In the genomic region with DNA sequence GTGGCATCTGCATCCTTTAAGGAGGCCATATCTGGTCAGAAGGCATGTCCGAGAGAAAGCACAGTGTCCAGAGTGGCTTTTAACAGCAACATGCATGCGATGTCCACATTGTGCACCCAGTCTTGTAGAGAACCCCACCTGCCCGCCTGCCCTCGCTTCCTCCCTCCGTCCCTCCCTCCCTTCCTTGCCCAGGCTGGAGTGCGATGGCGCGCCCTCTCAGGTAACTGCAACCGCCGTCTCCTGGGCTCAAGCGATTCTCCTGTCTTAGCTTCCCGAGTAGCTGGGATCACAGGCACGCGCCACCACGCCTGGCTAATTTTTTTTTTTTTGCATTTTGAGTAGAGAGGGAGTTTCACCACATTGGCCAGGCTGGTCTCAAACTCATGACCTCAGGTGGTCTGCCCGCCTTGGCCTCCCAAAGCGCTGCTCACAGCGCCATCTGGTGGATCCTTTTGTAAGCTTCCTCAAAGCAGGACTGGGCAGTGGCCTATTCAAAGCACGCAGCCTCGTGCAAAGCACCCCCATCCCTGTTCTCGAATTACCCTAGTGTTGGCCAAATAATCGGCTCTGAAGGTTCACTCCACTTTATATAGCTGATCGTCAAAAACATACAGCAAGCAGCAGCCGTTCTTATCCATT, we compare ENCODE assay signal across 7 cellular contexts. TPM values are rescaled to one million over a fixed set of nuclear protein-coding genes. Genes with fewer than 3 reads are reported as not detected.
DNase-seq lines count a peak whose midpoint lies in the region; ATAC-seq, FAIRE-seq and TF ChIP-seq lines count a peak whose summit lies in the region.

No MANE protein-coding gene starts in this region.

- no peaks in the 10 kb centered on the region for H3K9me3 Mint-ChIP-seq in activated naive CD8-positive, alpha-beta T cell treated with anti-CD3 and anti-CD28 coated beads for 36 hours

- no peaks in the 10 kb centered on the region for H4K20me1 ChIP-seq in OCI-LY3 (ENCODE audit: insufficient read depth, low read length)

- H3K36me3 ChIP-seq in OCI-LY3 (replicated peaks; ENCODE audit: low read depth, low read length) = peaks cover 11% of the 10 kb centered on the region
- peaks cover 0 to 2% of the 10 kb centered on the region in 2 donors for H3K36me3 ChIP-seq in kidney (ENCODE audit: control insufficient read depth in 1 of 2, insufficient read depth in 2 of 2, low read length in 2 of 2)
- H3K36me3 ChIP-seq in stomach = peaks cover 0 to 39% (median 17%) of the 10 kb centered on the region in 4 donors

- peaks cover 4% of the 10 kb centered on the region for H3K36me3 Mint-ChIP-seq in activated naive CD8-positive, alpha-beta T cell treated with anti-CD3 and anti-CD28 coated beads for 36 hours

- no peaks in the 10 kb centered on the region for H3K27me3 ChIP-seq in OCI-LY3 (ENCODE audit: low read depth, low read length)
- H3K27me3 ChIP-seq in stomach = no peaks in the 10 kb centered on the region

- no peak overlapping the region for H2AFZ ChIP-seq in OCI-LY3 (ENCODE audit: low read depth, low read length)

- H3K27ac ChIP-seq in OCI-LY3 (ENCODE audit: low read length) (no peak overlapping the region), kidney (ENCODE audit: low read depth in 2 of 2, low read length in 2 of 2) (no peak overlapping the region), stomach (no peak overlapping the region)

- no peak for TF ChIP-seq POLR2A in stomach (IDR thresholded peaks at IDR 0.05)

- peak; percentile 43 for DNase-seq in activated naive CD8-positive, alpha-beta T cell treated with anti-CD3 and anti-CD28 coated beads for 36 hours
- DNase-seq in kidney = peak; percentile 45
- no peak for DNase-seq in stomach
- DNase-seq in Ammon's horn (ENCODE audit: low spot score) = no peak

- H3K4me1 ChIP-seq in OCI-LY3 (ENCODE audit: low read length) (no peaks in the 10 kb centered on the region), kidney (ENCODE audit: control insufficient read depth in 1 of 2, insufficient read depth in 1 of 2, low read depth in 1 of 2, low read length in 2 of 2) (no peaks in the 10 kb centered on the region), stomach (no peaks in the 10 kb centered on the region)

- H3K4me3 ChIP-seq in GM12875 (ENCODE audit: low read depth, low read length) (no peak overlapping the region), OCI-LY3 (ENCODE audit: low read length) (no peak overlapping the region), kidney (ENCODE audit: low read length in 2 of 2) (no peak overlapping the region), stomach (no peak overlapping the region)

- intact Hi-C loops in kidney (cut with DNase I) (no loop called here), stomach (cut with DNase I; ENCODE audit: low total_unique reads) (no loop called here)

- no peak for FAIRE-seq in kidney (lab: Jason Lieb, UNC)

- H3K9me3 ChIP-seq in OCI-LY3 (ENCODE audit: insufficient read depth, low read length) (no peaks in the 10 kb centered on the region), kidney (ENCODE audit: control insufficient read depth in 1 of 2, low read length in 2 of 2) (no peaks in the 10 kb centered on the region), stomach (no peaks in the 10 kb centered on the region)

- WGBS in stomach, 5 donors = 77 to 91% (median 81%) methylated on average over 19 to 24 of the region's 24 CpGs

- ATAC-seq in GM21576 (IDR thresholded peaks at IDR 0.05; ENCODE audit: unreplicated experiment) = no peak

- H3K9ac ChIP-seq in OCI-LY3 (ENCODE audit: low read length) (no peak overlapping the region), kidney (ENCODE audit: low read length in 2 of 2) (no peak overlapping the region)

- H3K79me2 ChIP-seq in OCI-LY3 (ENCODE audit: low read length) = no peaks in the 10 kb centered on the region

- no peak overlapping the region for H3K27ac Mint-ChIP-seq in activated naive CD8-positive, alpha-beta T cell treated with anti-CD3 and anti-CD28 coated beads for 36 hours

- peak; percentile 53; the same call in 1 of the 2 replicates for TF ChIP-seq CTCF in GM12875 (IDR thresholded peaks at IDR 0.05; ENCODE audit: borderline replicate concordance, insufficient read depth, low read depth, low read length)
- TF ChIP-seq CTCF in OCI-LY3 (IDR thresholded peaks at IDR 0.05; ENCODE audit: low read depth, low read length) = peak; percentile 53
- TF ChIP-seq CTCF in kidney (IDR thresholded peaks at IDR 0.05; ENCODE audit: borderline replicate concordance, extremely low read depth, insufficient read depth) = peak; percentile 35
- TF ChIP-seq CTCF in stomach (IDR thresholded peaks at IDR 0.05) = peak in 5 of 7 experiments; percentile 6 to 42 (median 20)

- peaks cover 3% of the 10 kb centered on the region for H3K4me1 Mint-ChIP-seq in activated naive CD8-positive, alpha-beta T cell treated with anti-CD3 and anti-CD28 coated beads for 36 hours

- no peak overlapping the region for H3K4me2 ChIP-seq in OCI-LY3 (ENCODE audit: low read length)

- no peak overlapping the region for H3K4me3 Mint-ChIP-seq in activated naive CD8-positive, alpha-beta T cell treated with anti-CD3 and anti-CD28 coated beads for 36 hours

- H3K27me3 Mint-ChIP-seq in activated naive CD8-positive, alpha-beta T cell treated with anti-CD3 and anti-CD28 coated beads for 36 hours = no peaks in the 10 kb centered on the region

- no peak for TF ChIP-seq EP300 in stomach (IDR thresholded peaks at IDR 0.05)

RNA-seq across cellular contexts. Expression of a gene that starts 15.0 kb away (rescaled TPM):
- 10 to 100 TPM; 41.2 to 41.7 TPM for total RNA-seq in activated naive CD8-positive, alpha-beta T cell treated with anti-CD3 and anti-CD28 coated beads for 36 hours
- total RNA-seq in kidney = 23.0 TPM
- polyA plus RNA-seq in kidney (ENCODE audit: insufficient read depth, low read depth, low replicate concordance) = 14.4 TPM
- total RNA-seq in stomach = 10 to 100 TPM in 2 of 5 donors, 1 to 10 TPM in 2, under 1 TPM in 1; 0.87 to 20.1 (median 7.0) TPM
- polyA plus RNA-seq in stomach = 10 to 100 TPM; 10.0 to 18.8 (median 11.8) TPM

RNA-seq across cellular contexts. Expression of a gene that starts 15.4 kb away (rescaled TPM):
- 1 to 10 TPM; 4.6 to 5.0 TPM for total RNA-seq in activated naive CD8-positive, alpha-beta T cell treated with anti-CD3 and anti-CD28 coated beads for 36 hours
- total RNA-seq in kidney (6.6 TPM), stomach (10 to 100 TPM in 1 of 5 donors, 1 to 10 TPM in 3, not detected in 1; 1.3 to 21.6 (median 4.7) TPM)
- polyA plus RNA-seq in kidney (ENCODE audit: insufficient read depth, low read depth, low replicate concordance) (26.2 TPM), stomach (10 to 100 TPM; 21.0 to 22.8 (median 22.1) TPM)

RNA-seq across cellular contexts. Expression of a gene that starts 15.4 kb away (rescaled TPM):
- 10 to 100 TPM; 17.2 to 19.9 TPM for total RNA-seq in activated naive CD8-positive, alpha-beta T cell treated with anti-CD3 and anti-CD28 coated beads for 36 hours
- total RNA-seq in kidney (23.8 TPM), stomach (10 to 100 TPM in 2 of 5 donors, 1 to 10 TPM in 3; 2.8 to 34.4 (median 6.6) TPM)
- polyA plus RNA-seq in kidney (ENCODE audit: insufficient read depth, low read depth, low replicate concordance) (21.5 TPM), stomach (10 to 100 TPM; 17.6 to 42.2 (median 37.1) TPM)

RNA-seq across cellular contexts. Expression of a gene that starts 59.7 kb away (rescaled TPM):
- 10 to 100 TPM; 97.3 to 99.7 TPM for total RNA-seq in activated naive CD8-positive, alpha-beta T cell treated with anti-CD3 and anti-CD28 coated beads for 36 hours
- total RNA-seq in kidney (98.2 TPM), stomach (10 to 100 TPM in 4 of 5 donors, 1 to 10 TPM in 1; 9.3 to 88.8 (median 19.9) TPM)
- polyA plus RNA-seq in kidney (ENCODE audit: insufficient read depth, low read depth, low replicate concordance) (239 TPM), stomach (100 to 1,000 TPM; 105 to 123 (median 123) TPM)

Comparison
In these comparisons a context has a peak if more than half of its experiments do, and no peak if none do; other contexts are left out.
1. DNase-seq: peak in activated naive CD8-positive, alpha-beta T cell treated with anti-CD3 and anti-CD28 coated beads for 36 hours (single experiment) and kidney (single experiment); none in stomach (single experiment) and Ammon's horn (single experiment).
2. Peak in every context shown above with its lines, with median percentiles within 50 percentile points of each other: CTCF ChIP-seq.